Comparison of ENCODE assay signal across 28 cellular contexts in the genomic region with DNA sequence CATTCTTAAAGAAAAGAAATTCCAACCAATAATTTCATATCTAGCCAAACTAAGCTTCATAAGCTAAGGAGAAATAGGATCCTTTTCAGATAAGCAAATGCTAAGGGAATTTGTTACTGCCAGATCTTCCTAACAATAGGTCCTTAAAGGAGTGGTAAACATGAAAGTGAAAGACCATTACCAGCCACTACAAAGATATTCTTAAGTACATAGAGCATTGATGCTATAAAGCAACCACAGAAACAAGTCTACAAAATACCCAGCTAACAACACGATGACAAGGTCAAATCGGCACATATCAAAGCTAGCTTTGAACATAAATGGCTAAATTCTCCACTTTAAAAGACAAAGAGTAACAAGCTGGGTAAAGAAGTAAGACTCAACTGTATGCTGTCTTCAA.
"Had no signal": no experiment of that assay in that cellular context is flagged by ENCODE, and none has a peak within 500 bp of the region (broad histone marks: within the 10 kb centered on the region; RNA-seq: fewer than 3 reads in every experiment).

No MANE protein-coding gene starts in this region.

- H3K27me3 ChIP-seq: colonic mucosa, esophagus muscularis mucosa, esophagus squamous epithelium, foreskin keratinocyte, gastrocnemius medialis, gastroesophageal sphincter, heart left ventricle, heart right ventricle had no signal

- H3K4me3 ChIP-seq: colonic mucosa, coronary artery, dorsolateral prefrontal cortex, esophagus muscularis mucosa, esophagus squamous epithelium, gastrocnemius medialis, gastroesophageal sphincter, heart left ventricle, heart right ventricle had no signal

- H3K36me3 ChIP-seq: colonic mucosa, esophagus muscularis mucosa, esophagus squamous epithelium, gastrocnemius medialis, gastroesophageal sphincter, heart left ventricle, heart right ventricle had no signal

- FAIRE-seq: colon, endometrium, endothelial cell of umbilical vein, frontal cortex had no signal

- DNase-seq: colonic mucosa; cortex of kidney; dermis blood vessel endothelial cell; dorsolateral prefrontal cortex; effector CD4-positive, alpha-beta T cell; effector CD8-positive, alpha-beta T cell; effector memory CD4-positive, alpha-beta T cell; effector memory CD8-positive, alpha-beta T cell; endodermal cell; erythroblast; esophagus squamous epithelium; foreskin fibroblast; foreskin keratinocyte; foreskin melanocyte; gastrocnemius medialis; glutamatergic neuron; head of caudate nucleus; heart left ventricle; heart right ventricle had no signal

- H3K27ac ChIP-seq: colonic mucosa, coronary artery, dorsolateral prefrontal cortex, epithelial cell of prostate, esophagus muscularis mucosa, esophagus squamous epithelium, foreskin keratinocyte, gastrocnemius medialis, gastroesophageal sphincter, heart left ventricle, heart right ventricle had no signal

- H3K4me1 ChIP-seq: colonic mucosa, esophagus muscularis mucosa, esophagus squamous epithelium, foreskin keratinocyte, gastrocnemius medialis, gastroesophageal sphincter, heart left ventricle, heart right ventricle had no signal

- H3K9me3 ChIP-seq: colonic mucosa, esophagus muscularis mucosa, gastrocnemius medialis had no signal

- ATAC-seq: effector memory CD8-positive, alpha-beta T cell; esophagus mucosa; foreskin keratinocyte; gastrocnemius medialis; gastroesophageal sphincter; heart left ventricle; heart right ventricle had no signal
